ENCODE assay signal across 9 cellular contexts in the genomic region with DNA sequence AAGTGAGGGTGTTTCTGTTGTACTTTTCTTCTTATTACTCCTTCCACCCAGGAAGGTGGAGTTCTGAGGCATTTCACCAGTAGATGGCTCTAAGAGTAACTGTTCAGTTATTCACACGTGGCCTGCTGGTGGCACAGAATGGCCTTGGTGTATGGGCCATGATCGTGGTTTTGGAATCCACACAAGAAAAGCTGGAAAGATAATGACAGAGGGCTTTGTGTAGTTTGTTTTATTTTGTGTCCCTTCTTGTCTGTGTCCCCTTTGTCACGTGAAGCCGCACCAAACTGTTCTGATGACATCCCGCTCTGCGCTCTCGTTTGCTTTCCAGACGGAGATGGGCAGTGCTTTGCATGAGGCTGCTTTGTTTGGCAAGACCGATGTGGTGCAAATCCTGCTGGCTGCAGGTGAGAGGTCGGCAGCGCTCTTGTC.
DNase-seq lines count a peak whose midpoint lies in the region; ATAC-seq, FAIRE-seq and TF ChIP-seq lines count a peak whose summit lies in the region.
"Had no signal": no experiment of that assay in that cellular context is flagged by ENCODE, and none has a peak within 500 bp of the region (broad histone marks: within the 10 kb centered on the region; RNA-seq: fewer than 3 reads in every experiment).

No MANE protein-coding gene starts in this region.

- H3K4me1 ChIP-seq in Karpas-422 (ENCODE audit: low read length) (peaks cover 12% of the 10 kb centered on the region; the same call in 1 of the 2 replicates), mucosa of descending colon (ENCODE audit: low read depth) (no peaks in the 10 kb centered on the region)

- no peak overlapping the region for H3K4me2 ChIP-seq in Karpas-422 (ENCODE audit: low read depth, low read length, poor library complexity, severe bottlenecking)

- H4K20me1 ChIP-seq in Karpas-422 (ENCODE audit: insufficient read depth, low read depth, low read length) = no peaks in the 10 kb centered on the region

- H3K9me2 ChIP-seq in Karpas-422 (replicated peaks; ENCODE audit: insufficient read depth, low read length) = no peaks in the 10 kb centered on the region

- H3K27me3 Mint-ChIP-seq in progenitor cell of endocrine pancreas = no peaks in the 10 kb centered on the region

- TF ChIP-seq CTCF in bronchial epithelial cell (IDR thresholded peaks at IDR 0.05; ENCODE audit: insufficient read depth, low read length, severe bottlenecking) = peak; percentile 30
- TF ChIP-seq CTCF in mucosa of descending colon (IDR thresholded peaks at IDR 0.05) = no peak
- no peak for TF ChIP-seq CTCF in progenitor cell of endocrine pancreas (IDR thresholded peaks at IDR 0.05; ENCODE audit: unreplicated experiment)

- intact Hi-C loops in mucosa of descending colon (cut with DNase I, micrococcal nuclease) = no loop called here

- peak; percentile 29 for ATAC-seq in mucosa of descending colon
- ATAC-seq in GM18517 (IDR thresholded peaks at IDR 0.05; ENCODE audit: unreplicated experiment) = no peak

- H3K27me3 ChIP-seq in Karpas-422 (ENCODE audit: low read length) = no peaks in the 10 kb centered on the region
- no peaks in the 10 kb centered on the region for H3K27me3 ChIP-seq in bronchial epithelial cell (ENCODE audit: control insufficient read depth, insufficient read depth, low read length)

- H3K4me1 Mint-ChIP-seq in progenitor cell of endocrine pancreas (ENCODE audit: low read depth) = peaks cover 3% of the 10 kb centered on the region

- DNase-seq in DMS114 treated with DMSO at 0.1 percent for 48 hours (lab: John Stamatoyannopoulos, UW; ENCODE audit: unreplicated experiment) (peak; percentile 6), Karpas-422 (peak; percentile 66), bronchial epithelial cell (ENCODE audit: low read depth) (peak; percentile 16), mucosa of descending colon (no peak), progenitor cell of endocrine pancreas (ENCODE audit: low spot score, unreplicated experiment) (no peak), NCI-H345 treated with DMSO at 0.1 percent for 48 hours (lab: John Stamatoyannopoulos, UW; ENCODE audit: unreplicated experiment) (no peak)
- no peak for DNase-seq in activated CD4-positive, alpha-beta T cell treated with anti-CD3 and anti-CD28 coated beads, Interleukin-2, amount 50 U/mL, for 48 hours

- H3K4me3 ChIP-seq in Karpas-422 (ENCODE audit: low read length) (no peak overlapping the region), bronchial epithelial cell (ENCODE audit: low read depth, low read length) (no peak overlapping the region), mucosa of descending colon (no peak overlapping the region)

- H3K79me2 ChIP-seq in Karpas-422 (ENCODE audit: low read length) = no peaks in the 10 kb centered on the region

- peaks cover 6% of the 10 kb centered on the region for H3K36me3 Mint-ChIP-seq in progenitor cell of endocrine pancreas (ENCODE audit: insufficient read depth)

- H3K27ac ChIP-seq in Karpas-422 (ENCODE audit: low read length) = no peak overlapping the region

- H3K9me3 ChIP-seq in Karpas-422 (ENCODE audit: low read length) = no peaks in the 10 kb centered on the region
- H3K9me3 ChIP-seq in mucosa of descending colon = no peaks in the 10 kb centered on the region

- no peak overlapping the region for H3K27ac Mint-ChIP-seq in progenitor cell of endocrine pancreas

- no peak overlapping the region for H3K4me3 Mint-ChIP-seq in progenitor cell of endocrine pancreas (ENCODE audit: low read depth)

- H3K36me3 ChIP-seq in Karpas-422 (ENCODE audit: insufficient read depth, low read length) (no peaks in the 10 kb centered on the region; the same call in 1 of the 2 replicates), bronchial epithelial cell (ENCODE audit: control insufficient read depth, insufficient read depth, low read length) (peaks cover 5% of the 10 kb centered on the region), mucosa of descending colon (ENCODE audit: low read depth) (no peaks in the 10 kb centered on the region)

- FAIRE-seq in bronchial epithelial cell (lab: Jason Lieb, UNC) = no peak
- FAIRE-seq: colon had no signal

- H3K9ac ChIP-seq in Karpas-422 (ENCODE audit: low read length) = no peak overlapping the region

- H3K9me3 Mint-ChIP-seq in progenitor cell of endocrine pancreas (ENCODE audit: low read depth) = no peaks in the 10 kb centered on the region

- no peak overlapping the region for H2AFZ ChIP-seq in Karpas-422 (ENCODE audit: low read length)

Comparison
In these comparisons a context has a peak if more than half of its experiments do, and no peak if none do; other contexts are left out.
1. DNase-seq: peak in DMS114 treated with DMSO at 0.1 percent for 48 hours (single experiment), Karpas-422 (single experiment) and bronchial epithelial cell (single experiment); none in mucosa of descending colon (0 of 3), activated CD4-positive, alpha-beta T cell treated with anti-CD3 and anti-CD28 coated beads, Interleukin-2, amount 50 U/mL, for 48 hours (0 of 2), progenitor cell of endocrine pancreas (single experiment) and NCI-H345 treated with DMSO at 0.1 percent for 48 hours (single experiment).